ENCODE assay signal across 9 cellular contexts in genomic region chr14:30994681-30995620, GRCh38. TPM values are rescaled to one million over a fixed set of nuclear protein-coding genes. Genes with fewer than 3 reads are reported as not detected.
A peak's percentile ranks its signal among the peaks of the same experiment; 100 is the strongest.
DNase-seq lines count a peak whose midpoint lies in the region; ATAC-seq and TF ChIP-seq lines count a peak whose summit lies in the region.
"Had no signal": no experiment of that assay in that cellular context is flagged by ENCODE, and none has a peak within 500 bp of the region (broad histone marks: within the 10 kb centered on the region; RNA-seq: fewer than 3 reads in every experiment).

No MANE protein-coding gene starts in this region.

- intact Hi-C loops in heart left ventricle (cut with DNase I) (no loop called here), Right ventricle myocardium inferior (cut with DNase I) (no loop called here), body of pancreas (cut with DNase I) (no loop called here)

- H3K36me3 ChIP-seq in heart left ventricle (peaks cover 0 to 13% (median 0%) of the 10 kb centered on the region in 9 donors), body of pancreas (replicated peaks in 1 of 2; ENCODE audit: insufficient read depth in 1 of 2, low read depth in 2 of 2) (no peaks in the 10 kb centered on the region)

- WGBS in heart left ventricle, 4 donors, result 2 to 5% (median 4%) methylated on average over 4 of the region's 4 CpGs
- 2% methylated on average over 4 of the region's 4 CpGs for WGBS in body of pancreas, 2 donors

- no peak overlapping the region for H3K4me3 ChIP-seq in heart left ventricle
- H3K4me3 ChIP-seq in body of pancreas, result no peak overlapping the region

- TF ChIP-seq CTCF in heart left ventricle (IDR thresholded peaks at IDR 0.05) (no peak), body of pancreas (IDR thresholded peaks at IDR 0.05) (no peak)

- peak overlapping the region in 8 of 12 donors; percentile 21 to 61 (median 48) for H3K27ac ChIP-seq in heart left ventricle
- H3K27ac ChIP-seq in epithelial cell of prostate, result peak overlapping the region; percentile 25
- peak overlapping the region in 1 of 4 donors; percentile 7 for H3K27ac ChIP-seq in body of pancreas

- peaks cover 7 to 58% (median 32%) of the 10 kb centered on the region in 12 donors for H3K4me1 ChIP-seq in heart left ventricle
- peaks cover 21% of the 10 kb centered on the region for H3K4me1 ChIP-seq in body of pancreas

- H3K9me3 ChIP-seq in heart left ventricle, result peaks cover 0 to 25% (median 12%) of the 10 kb centered on the region in 12 donors
- H3K9me3 ChIP-seq in body of pancreas, result no peaks in the 10 kb centered on the region

- no peaks in the 10 kb centered on the region for H3K27me3 ChIP-seq in heart left ventricle
- no peaks in the 10 kb centered on the region for H3K27me3 ChIP-seq in body of pancreas

- DNase-seq in heart left ventricle (no peak), Right ventricle myocardium inferior (ENCODE audit: missing footprints) (no peak), HS-5 (ENCODE audit: low read depth) (peak; percentile 30), epithelial cell of prostate (ENCODE audit: low read depth, low spot score) (no peak), body of pancreas (no peak), NCI-H2029 treated with DMSO at 0.1 percent for 48 hours (lab: John Stamatoyannopoulos, UW) (no peak)
- no peak for DNase-seq in stimulated activated CD4-positive, alpha-beta T cell treated with anti-CD3 and anti-CD28 coated beads, Interleukin-4, amount 100 ng/mL, for 1 hour
- DNase-seq: hippocampal formation had no signal

- TF ChIP-seq POLR2A in heart left ventricle (IDR thresholded peaks at IDR 0.05) (no peak), body of pancreas (IDR thresholded peaks at IDR 0.05) (no peak)

- ATAC-seq in heart left ventricle (peak in 2 of 4 donors; percentile 51 to 52), Right ventricle myocardium inferior (no peak), body of pancreas (no peak), HG03196 (IDR thresholded peaks at IDR 0.05; ENCODE audit: unreplicated experiment) (no peak)

RNA-seq across cellular contexts. Expression of gene AP4S1, which starts 30.5 kb away (rescaled TPM):
- total RNA-seq in heart left ventricle, result 10 to 100 TPM in 4 of 9 donors, 1 to 10 TPM in 5; 6.4 to 11.9 (median 8.6) TPM
- 10 to 100 TPM in 1 of 2 donors, 1 to 10 TPM in 1; 7.5 to 11.8 TPM for polyA plus RNA-seq in heart left ventricle
- 6.5 TPM for total RNA-seq in Right ventricle myocardium inferior
- total RNA-seq in body of pancreas, result 10 to 100 TPM in 1 of 2 donors, 1 to 10 TPM in 1; 8.6 to 13.7 TPM

RNA-seq across cellular contexts. Expression of gene STRN3, which starts 31.2 kb away (rescaled TPM):
- total RNA-seq in heart left ventricle (10 to 100 TPM; 29.3 to 60.3 (median 45.3) TPM), Right ventricle myocardium inferior (48.4 TPM), body of pancreas (10 to 100 TPM; 18.1 to 18.9 TPM)
- 10 to 100 TPM; 11.0 to 21.3 TPM for polyA plus RNA-seq in heart left ventricle
